7 cellular contexts compared by ENCODE assay signal in the genomic region with DNA sequence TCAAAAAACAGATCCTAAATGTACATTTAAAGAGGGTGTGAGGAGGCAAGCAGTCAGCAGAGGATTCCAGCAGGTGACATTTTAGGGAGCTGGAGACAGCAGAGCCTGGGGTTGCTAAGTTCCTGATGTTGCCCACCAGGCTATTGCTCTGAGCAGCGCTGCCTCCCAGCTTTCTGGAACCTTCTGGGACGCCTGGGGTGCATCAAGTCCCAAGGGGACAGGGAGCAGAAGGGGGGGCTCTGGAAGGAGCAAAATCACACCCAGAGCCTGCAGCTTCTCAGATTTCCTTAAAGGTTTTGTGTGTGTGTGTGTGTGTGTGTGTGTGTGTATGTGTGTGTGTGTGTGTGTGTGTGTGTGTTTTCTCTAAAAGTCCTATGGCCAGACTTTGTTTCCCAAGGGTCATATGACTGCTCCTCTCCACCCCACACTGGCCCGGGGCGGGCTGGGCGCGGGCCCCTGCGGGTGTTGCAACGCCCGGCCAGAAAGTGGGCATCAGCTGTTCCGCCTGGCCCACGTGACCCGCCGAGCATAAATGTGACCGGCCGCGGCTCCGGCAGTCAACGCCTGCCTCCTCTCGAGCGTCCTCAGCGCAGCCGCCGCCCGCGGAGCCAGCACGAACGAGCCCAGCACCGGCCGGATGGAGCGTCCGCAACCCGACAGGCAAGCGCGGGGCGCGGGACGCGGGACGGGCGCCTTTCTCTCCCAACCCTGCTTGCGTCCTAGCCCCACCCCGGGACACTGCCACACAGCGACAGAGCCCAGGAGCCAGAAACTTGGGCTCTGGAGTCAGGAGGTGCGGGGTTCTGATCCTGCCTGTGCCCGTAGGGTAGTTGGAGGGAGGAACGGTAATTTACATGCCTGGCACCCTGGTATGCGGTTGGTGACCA. TPM values are rescaled to one million over a fixed set of nuclear protein-coding genes. Genes with fewer than 3 reads are reported as not detected.
DNase-seq lines count a peak whose midpoint lies in the region; ATAC-seq, FAIRE-seq and TF ChIP-seq lines count a peak whose summit lies in the region.

A gene with protein sequence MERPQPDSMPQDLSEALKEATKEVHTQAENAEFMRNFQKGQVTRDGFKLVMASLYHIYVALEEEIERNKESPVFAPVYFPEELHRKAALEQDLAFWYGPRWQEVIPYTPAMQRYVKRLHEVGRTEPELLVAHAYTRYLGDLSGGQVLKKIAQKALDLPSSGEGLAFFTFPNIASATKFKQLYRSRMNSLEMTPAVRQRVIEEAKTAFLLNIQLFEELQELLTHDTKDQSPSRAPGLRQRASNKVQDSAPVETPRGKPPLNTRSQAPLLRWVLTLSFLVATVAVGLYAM (plus strand): TSS at position 560 of the 887 bp plus-strand sequence. CDS start 78 bp downstream, at position 638.

- H3K27me3 ChIP-seq in ectodermal cell (ENCODE audit: control insufficient read depth, insufficient read depth, low read length, poor library complexity, severe bottlenecking), result peaks cover 7% of the 10 kb centered on the region
- H3K27me3 ChIP-seq in right lobe of liver, result no peaks in the 10 kb centered on the region

- H3K4me3 Mint-ChIP-seq in activated CD4-positive, alpha-beta memory T cell treated with anti-CD3 and anti-CD28 coated beads, Interleukin-2, amount 10 ng/mL, durations not matched to agents 7 days and 5 days, result peak within 1 kb of the TSS; percentile 63

- FAIRE-seq in GM12891 (lab: Jason Lieb, UNC), result peak; percentile 95

- H3K36me3 ChIP-seq in ectodermal cell (ENCODE audit: control insufficient read depth, insufficient read depth, low read length), result no peaks in the 10 kb centered on the region
- peaks cover 0 to 11% (median 0%) of the 10 kb centered on the region in 4 donors for H3K36me3 ChIP-seq in right lobe of liver

- H3K27ac ChIP-seq in ectodermal cell (ENCODE audit: insufficient read depth, low read depth, low read length, poor library complexity, severe bottlenecking), result no peak within 1 kb of the TSS
- H3K27ac ChIP-seq in right lobe of liver, result peak within 1 kb of the TSS; percentile 78 to 84 (median 80)

- DNase-seq in GM12891 (ENCODE audit: insufficient read length, low spot score), result peak; percentile 78
- peak; percentile 50 for DNase-seq in NCI-H345 treated with DMSO at 0.1 percent for 48 hours (lab: John Stamatoyannopoulos, UW; ENCODE audit: unreplicated experiment)
- peak; percentile 78 for DNase-seq in activated CD4-positive, alpha-beta memory T cell treated with anti-CD3 and anti-CD28 coated beads, Interleukin-2, amount 10 ng/mL, durations not matched to agents 7 days and 5 days
- peak; percentile 96 to 97 (median 96) for DNase-seq in right lobe of liver
- DNase-seq in stimulated activated CD4-positive, alpha-beta T cell treated with anti-CD3 and anti-CD28 coated beads, Interleukin-4, amount 100 ng/mL, for 24 hours, result peak; percentile 48

- peak in 1 of 4 donors; percentile 17 for TF ChIP-seq CTCF in right lobe of liver (IDR thresholded peaks at IDR 0.05)

- H3K27me3 Mint-ChIP-seq in activated CD4-positive, alpha-beta memory T cell treated with anti-CD3 and anti-CD28 coated beads, Interleukin-2, amount 10 ng/mL, durations not matched to agents 7 days and 5 days, result peaks cover 19% of the 10 kb centered on the region

- POLR2A ChIA-PET in activated CD4-positive, alpha-beta memory T cell treated with anti-CD3 and anti-CD28 coated beads, Interleukin-2, amount 10 ng/mL, durations not matched to agents 7 days and 5 days (lab: Charles Lee), result interaction anchor here (0.8 to 1.6 kb wide), 3 partner anchors 12 to 78 kb away, joined by 3 to 4 read pairs (median 3); no protein-coding TSS in a partner anchor

- H3K4me1 ChIP-seq in ectodermal cell (ENCODE audit: control insufficient read depth, insufficient read depth, low read length) (peaks cover 12% of the 10 kb centered on the region), right lobe of liver (peaks cover 0 to 85% (median 26%) of the 10 kb centered on the region in 4 donors)

- H3K9me3 ChIP-seq in ectodermal cell (ENCODE audit: control insufficient read depth, low read length) (no peaks in the 10 kb centered on the region), right lobe of liver (no peaks in the 10 kb centered on the region)

- intact Hi-C loops in right lobe of liver (cut with DNase I), result no loop called here

- peak; percentile 54 for ATAC-seq in HG02852 (IDR thresholded peaks at IDR 0.05; ENCODE audit: unreplicated experiment)
- ATAC-seq in right lobe of liver, result peak; percentile 67 to 85 (median 84)

- TF ChIP-seq POLR2A in GM12891 (IDR thresholded peaks at IDR 0.05; ENCODE audit: low read depth, low read length) (peak; percentile 71), right lobe of liver (IDR thresholded peaks at IDR 0.05) (peak; percentile 97)

- WGBS in ectodermal cell, 2 experiments, result 5 to 7% methylated on average over 47 of the region's 47 CpGs
- WGBS in right lobe of liver (ENCODE audit: insufficient coverage, low coverage, low lambda C conversion rate, missing lambda C conversion rate), result 2% methylated on average over 13 of the region's 47 CpGs

- H3K27ac Mint-ChIP-seq in activated CD4-positive, alpha-beta memory T cell treated with anti-CD3 and anti-CD28 coated beads, Interleukin-2, amount 10 ng/mL, durations not matched to agents 7 days and 5 days, result no peak within 1 kb of the TSS

- CTCF ChIA-PET in activated CD4-positive, alpha-beta memory T cell treated with anti-CD3 and anti-CD28 coated beads, Interleukin-2, amount 10 ng/mL, durations not matched to agents 7 days and 5 days (lab: Charles Lee), result interaction anchor here (1.1 kb wide), 1 partner anchor 9 kb away, joined by 4 read pairs; no protein-coding TSS in a partner anchor

- no peaks in the 10 kb centered on the region for H3K36me3 Mint-ChIP-seq in activated CD4-positive, alpha-beta memory T cell treated with anti-CD3 and anti-CD28 coated beads, Interleukin-2, amount 10 ng/mL, durations not matched to agents 7 days and 5 days (ENCODE audit: low read depth)

- no peaks in the 10 kb centered on the region for H3K9me3 Mint-ChIP-seq in activated CD4-positive, alpha-beta memory T cell treated with anti-CD3 and anti-CD28 coated beads, Interleukin-2, amount 10 ng/mL, durations not matched to agents 7 days and 5 days

- H3K4me1 Mint-ChIP-seq in activated CD4-positive, alpha-beta memory T cell treated with anti-CD3 and anti-CD28 coated beads, Interleukin-2, amount 10 ng/mL, durations not matched to agents 7 days and 5 days, result peaks cover 30% of the 10 kb centered on the region

- H3K4me3 ChIP-seq in ectodermal cell (ENCODE audit: insufficient read depth, low read depth, low read length) (peak within 1 kb of the TSS; percentile 47), right lobe of liver (peak within 1 kb of the TSS; percentile 65 to 93 (median 89))

TF ChIP-seq in GM12891, 5 proteins besides CTCF, POLR2A, EP300 and RAD21:
- TF ChIP-seq SPI1 (IDR thresholded peaks at IDR 0.05; ENCODE audit: low read depth, low read length) (no peak), TAF1 (IDR thresholded peaks at IDR 0.05; ENCODE audit: low read depth, low read length) (peak; percentile 74), POLR2AphosphoS5 (IDR thresholded peaks at IDR 0.05; ENCODE audit: low read depth, low read length) (peak; percentile 78), POU2F2 (IDR thresholded peaks at IDR 0.05; ENCODE audit: low read depth, low read length) (peak; percentile 14; the same call in 1 of the 2 replicates)
TF ChIP-seq in GM12891: peak in this region for 3.

RNA-seq across cellular contexts. Expression of the gene that starts here (rescaled TPM):
- polyA plus RNA-seq in GM12891 (2012; ENCODE audit: low read depth, missing spikeins), result 16.0 TPM
- total RNA-seq in activated CD4-positive, alpha-beta memory T cell treated with anti-CD3 and anti-CD28 coated beads, Interleukin-2, amount 10 ng/mL, durations not matched to agents 7 days and 5 days, result 1 to 10 TPM; 2.4 to 2.9 TPM
- polyA plus RNA-seq in ectodermal cell (2013, experiment 1 of 4), result 7.8 TPM
- polyA plus RNA-seq in ectodermal cell (2013, experiment 2 of 4), result 8.9 TPM
- 9.2 TPM for polyA plus RNA-seq in ectodermal cell (2013, experiment 3 of 4)
- 7.3 TPM for polyA plus RNA-seq in ectodermal cell (2013, experiment 4 of 4)
- total RNA-seq in right lobe of liver, result 100 to 1,000 TPM in 1 of 6 experiments, 10 to 100 TPM in 5; 15.7 to 255 (median 47.2) TPM

Comparison
In these comparisons a context has a peak if more than half of its experiments do, and no peak if none do; other contexts are left out.
1. RNA of the gene that starts here (total RNA-seq): 15.7 to 255 TPM in right lobe of liver; 2.4 to 2.9 TPM in activated CD4-positive, alpha-beta memory T cell treated with anti-CD3 and anti-CD28 coated beads, Interleukin-2, amount 10 ng/mL, durations not matched to agents 7 days and 5 days; every median in the first group is over 4 times any median in the second.
2. Peak in every context shown above with its lines, with median percentiles within 50 percentile points of each other: DNase-seq.